Comparison of ENCODE assay signal across 10 cellular contexts in the genomic region with DNA sequence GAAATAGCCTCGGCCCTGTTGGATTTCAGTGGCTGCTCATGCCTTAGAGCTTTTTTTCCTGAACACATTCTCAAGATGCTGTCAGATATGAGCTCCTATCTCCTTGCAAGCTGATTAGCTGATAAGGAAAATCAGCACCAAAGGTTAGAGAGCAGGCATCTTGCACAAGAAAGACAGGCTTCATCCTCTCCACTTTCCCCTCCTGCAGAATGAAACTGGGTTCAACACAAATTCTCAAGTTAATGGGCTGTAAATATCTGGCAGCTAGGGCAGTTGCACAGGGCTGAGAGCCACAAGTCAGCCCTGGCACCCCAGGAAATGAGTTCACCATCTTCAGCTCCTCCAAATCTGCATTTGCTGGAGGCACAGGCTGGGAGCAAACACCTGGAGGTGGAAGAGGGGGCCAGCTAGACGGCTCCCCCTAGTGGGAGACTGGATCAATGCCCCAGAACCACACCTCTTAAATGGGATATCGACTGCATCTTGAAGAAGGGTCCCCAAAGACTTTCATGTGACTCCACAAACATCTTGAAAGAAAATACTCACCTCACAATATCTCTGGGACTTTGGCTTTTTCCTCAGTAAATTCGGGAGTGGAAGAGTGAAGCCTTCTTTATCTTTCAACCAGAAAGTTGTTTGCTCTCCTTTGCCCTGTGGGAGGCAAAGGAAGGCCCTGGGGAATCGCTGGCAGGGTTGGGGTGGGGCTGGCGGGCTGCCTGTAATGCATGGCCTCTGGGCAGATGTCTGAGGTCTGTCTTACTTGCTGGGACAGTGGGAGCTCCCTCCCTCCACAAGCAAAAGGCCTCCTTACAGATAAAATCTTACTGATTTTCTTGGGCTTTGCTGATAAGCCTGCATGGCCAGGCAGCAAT. TPM values are rescaled to one million over a fixed set of nuclear protein-coding genes. Genes with fewer than 3 reads are reported as not detected.
DNase-seq lines count a peak whose midpoint lies in the region; ATAC-seq and TF ChIP-seq lines count a peak whose summit lies in the region.
"Had no signal": no experiment of that assay in that cellular context is flagged by ENCODE, and none has a peak within 500 bp of the region (broad histone marks: within the 10 kb centered on the region; RNA-seq: fewer than 3 reads in every experiment).

No MANE protein-coding gene starts in this region.

- no peak overlapping the region for H3K4me3 ChIP-seq in mesendoderm (ENCODE audit: low read length)
- H3K4me3 ChIP-seq: SK-N-MC had no signal

- ATAC-seq in CD4-positive, alpha-beta T cell (ENCODE audit: poor library complexity): peak; percentile 39
- peak; percentile 81 for ATAC-seq in GM18868 (IDR thresholded peaks at IDR 0.05; ENCODE audit: unreplicated experiment)
- ATAC-seq in effector memory CD8-positive, alpha-beta T cell (replicated peaks): peak; percentile 51

- no peaks in the 10 kb centered on the region for H3K9me3 ChIP-seq in CD4-positive, alpha-beta T cell (ENCODE audit: control insufficient read depth, low read length)

- no CpG with 5 or more reads among the region's 6 CpGs for whole genome bisulfite sequencing in mesendoderm (ENCODE audit: extremely low coverage, insufficient coverage, low lambda C conversion rate)

- H3K79me1 ChIP-seq in mesendoderm (ENCODE audit: low read length): no peaks in the 10 kb centered on the region

- no peak overlapping the region for H3K4me3 Mint-ChIP-seq in CD4-positive, alpha-beta T cell
- H3K4me3 Mint-ChIP-seq in effector memory CD8-positive, alpha-beta T cell: no peak overlapping the region

- H3K56ac ChIP-seq in mesendoderm (ENCODE audit: low read length): no peak overlapping the region

- H3K4me1 ChIP-seq in mesendoderm (ENCODE audit: control insufficient read depth, low read depth, low read length): peaks cover 4% of the 10 kb centered on the region

- POLR2A ChIA-PET in CD4-positive, alpha-beta T cell (lab: Charles Lee): no interaction called here

- H3K9me3 Mint-ChIP-seq in CD4-positive, alpha-beta T cell: no peaks in the 10 kb centered on the region
- no peaks in the 10 kb centered on the region for H3K9me3 Mint-ChIP-seq in effector memory CD8-positive, alpha-beta T cell

- no peak overlapping the region for H3K4ac ChIP-seq in mesendoderm (ENCODE audit: low read depth, low read length)

- no peaks in the 10 kb centered on the region for H3K79me2 ChIP-seq in mesendoderm (ENCODE audit: control insufficient read depth, insufficient read depth, low read length)

- H3K36me3 Mint-ChIP-seq in CD4-positive, alpha-beta T cell (ENCODE audit: low read depth): no peaks in the 10 kb centered on the region
- peaks cover 4% of the 10 kb centered on the region for H3K36me3 Mint-ChIP-seq in effector memory CD8-positive, alpha-beta T cell (ENCODE audit: insufficient read depth)

- H3K27me3 ChIP-seq in CD4-positive, alpha-beta T cell (ENCODE audit: control insufficient read depth, insufficient read depth, low read length): peaks cover 8% of the 10 kb centered on the region
- H3K27me3 ChIP-seq in mesendoderm (ENCODE audit: insufficient read depth, low read length, poor library complexity): no peaks in the 10 kb centered on the region

- H2BK5ac ChIP-seq in mesendoderm (ENCODE audit: low read length): no peak overlapping the region

- no peaks in the 10 kb centered on the region for H3K4me1 Mint-ChIP-seq in CD4-positive, alpha-beta T cell (ENCODE audit: low read depth)
- no peaks in the 10 kb centered on the region for H3K4me1 Mint-ChIP-seq in effector memory CD8-positive, alpha-beta T cell (ENCODE audit: low read depth in 2 of 2)

- no peak overlapping the region for H2BK120ac ChIP-seq in mesendoderm (ENCODE audit: low read depth, low read length)

- no peak overlapping the region for H4K5ac ChIP-seq in mesendoderm (ENCODE audit: low read length)

- peak in 1 of 10 experiments; percentile 2 for DNase-seq in CD4-positive, alpha-beta T cell
- DNase-seq in HK-2 (ENCODE audit: unreplicated experiment) (peak; percentile 39), T-helper 2 cell (peak in 3 of 5 experiments; percentile 5 to 31 (median 7)), mesendoderm (peak; percentile 95), T-helper 9 cell (no peak), T1000 (lab: John Stamatoyannopoulos, UW) (no peak)
- DNase-seq in effector memory CD8-positive, alpha-beta T cell: peak in 2 of 3 experiments; percentile 8 to 19

- no peak overlapping the region for H3K18ac ChIP-seq in mesendoderm (ENCODE audit: low read length)

- H2AK5ac ChIP-seq in mesendoderm (ENCODE audit: low read length): no peak overlapping the region

- TF ChIP-seq CTCF in CD4-positive, alpha-beta T cell (IDR thresholded peaks at IDR 0.05): peak; percentile 53

- CTCF ChIA-PET in CD4-positive, alpha-beta T cell (lab: Charles Lee): interaction anchor here (1.0 to 1.1 kb wide), 2 partner anchors 14 to 23 kb away, joined by 3 read pairs; no protein-coding TSS in a partner anchor

- no peak overlapping the region for H3K23ac ChIP-seq in mesendoderm (ENCODE audit: low read length)

- H3K9ac ChIP-seq in mesendoderm (ENCODE audit: low read length): no peak overlapping the region

- H3K36me3 ChIP-seq in mesendoderm (ENCODE audit: control insufficient read depth, insufficient read depth, low read length): no peaks in the 10 kb centered on the region

- H4K8ac ChIP-seq in mesendoderm (ENCODE audit: low read depth, low read length): no peak overlapping the region

- no peak overlapping the region for H3K27ac ChIP-seq in CD4-positive, alpha-beta T cell (ENCODE audit: low read depth, low read length)
- H3K27ac ChIP-seq in mesendoderm (ENCODE audit: low read depth, low read length): no peak overlapping the region
- H3K27ac ChIP-seq: SK-N-MC had no signal

- no peak overlapping the region for H3K4me2 ChIP-seq in mesendoderm (ENCODE audit: low read length)

- no peak overlapping the region for H3K27ac Mint-ChIP-seq in CD4-positive, alpha-beta T cell
- H3K27ac Mint-ChIP-seq in effector memory CD8-positive, alpha-beta T cell: no peak overlapping the region

- intact Hi-C loops in CD4-positive, alpha-beta T cell (cut with DNase I, micrococcal nuclease): no loop called here

- no peak overlapping the region for H2BK15ac ChIP-seq in mesendoderm (replicated peaks; ENCODE audit: low read depth)

- H3K27me3 Mint-ChIP-seq in CD4-positive, alpha-beta T cell: peaks cover 26% of the 10 kb centered on the region
- H3K27me3 Mint-ChIP-seq in effector memory CD8-positive, alpha-beta T cell: peaks cover 36 to 61% of the 10 kb centered on the region in 2 donors

RNA-seq across cellular contexts. Expression of a gene that starts 24.7 kb away (rescaled TPM):
- not detected for total RNA-seq in CD4-positive, alpha-beta T cell
- polyA plus RNA-seq in mesendoderm (2013, experiment 1 of 2): not detected
- not detected for polyA plus RNA-seq in mesendoderm (2013, experiment 2 of 2)
- total RNA-seq: skeletal muscle tissue had no signal

Comparison
In these comparisons a context has a peak if more than half of its experiments do, and no peak if none do; other contexts are left out.
1. DNase-seq: peak in HK-2 (single experiment), T-helper 2 cell (3 of 5), effector memory CD8-positive, alpha-beta T cell (2 of 3) and mesendoderm (single experiment); none in T-helper 9 cell (single experiment) and T1000 (single experiment).
2. Peak in every context shown above with its lines, with median percentiles within 50 percentile points of each other: ATAC-seq.